ENCODE assay signal across 6 cellular contexts in genomic region chr6:31958412-31958740, GRCh38. TPM values are rescaled to one million over a fixed set of nuclear protein-coding genes. Genes with fewer than 3 reads are reported as not detected.
DNase-seq lines count a peak whose midpoint lies in the region; ATAC-seq, FAIRE-seq and TF ChIP-seq lines count a peak whose summit lies in the region.

No MANE protein-coding gene starts in this region.

- 0 out of 4 replicates have a peak, but pooled peaks of 1 of the 2 experiments have one; percentile 19 for TF ChIP-seq RAD21 in K562 (CRISPR knock-in tag; conservative IDR thresholded peaks at IDR 0.05 in 1 of 2, IDR thresholded peaks at IDR 0.05 in 1 of 2)

- H3K27ac Mint-ChIP-seq in nephron: peak overlapping the region; percentile 80 to 90 (median 86)

- under 1% methylated on average over 11 of the region's 11 CpGs for WGBS in K562 (ENCODE audit: insufficient coverage, low coverage, missing lambda C conversion rate)

- H3K9me3 Mint-ChIP-seq in nephron: no peaks in the 10 kb centered on the region

- peaks cover 4 to 17% of the 10 kb centered on the region in 2 experiments; a peak in 4 of 5 replicates for H3K4me1 ChIP-seq in K562 (replicated peaks in 1 of 2; ENCODE audit: control insufficient read depth in 2 of 2, insufficient read depth in 2 of 2, low read length in 2 of 2)

- CTCF ChIA-PET in K562 (lab: Yijun Ruan, JAX; ENCODE audit: low intra/inter-chr PET ratio): interaction anchor here (0.6 kb wide), 1 partner anchor 375 kb away, joined by 3 read pairs; no protein-coding TSS in a partner anchor

- peak overlapping the region; percentile 99 to 100 (median 99) for H3K4me3 Mint-ChIP-seq in nephron

- TF ChIP-seq CTCF in K562 (IDR thresholded peaks at IDR 0.05 in 2 of 3, conservative IDR thresholded peaks at IDR 0.05 in 1 of 3; ENCODE audit: insufficient read depth in 2 of 3, low read depth in 1 of 3, low read length in 3 of 3) (no peak), nephron (IDR thresholded peaks at IDR 0.05; ENCODE audit: unreplicated experiment in 3 of 3) (no peak)

- TF ChIP-seq EP300 in K562 (IDR thresholded peaks at IDR 0.05; ENCODE audit: low read length): no peak

- peaks cover 49% of the 10 kb centered on the region for H3K36me3 Mint-ChIP-seq in nephron (ENCODE audit: low read depth)

- TF ChIP-seq POLR2A in K562 (conservative IDR thresholded peaks at IDR 0.05): no peak

- no peaks in the 10 kb centered on the region for H3K9me3 ChIP-seq in K562 (replicated peaks; ENCODE audit: control insufficient read depth, insufficient read depth, low read depth, low read length)

- H3K79me2 ChIP-seq in K562 (ENCODE audit: control insufficient read depth, insufficient read depth, low read length): peaks cover 40% of the 10 kb centered on the region

- peak overlapping the region; percentile 97 for H3K4me3 ChIP-seq in K562

- H3K27me3 Mint-ChIP-seq in nephron (ENCODE audit: low read depth): no peaks in the 10 kb centered on the region

- ATAC-seq in HG02970 (IDR thresholded peaks at IDR 0.05; ENCODE audit: low FRiP score, unreplicated experiment) (peak; percentile 4), K562 (peak; percentile 12)

- peaks cover 74% of the 10 kb centered on the region for H3K36me3 ChIP-seq in K562 (ENCODE audit: control insufficient read depth, insufficient read depth, low read length)

- intact Hi-C loops in K562 (cut with micrococcal nuclease): loop anchor here (2.0 to 5.0 kb wide), 2 partner anchors 41 to 56 kb away; partner anchors contain the start of gene ZBTB12

- H2AFZ ChIP-seq in K562 (ENCODE audit: low read depth, low read length): peak overlapping the region; percentile 94

- H3K9me1 ChIP-seq in K562 (ENCODE audit: control insufficient read depth, insufficient read depth, low read length): no peaks in the 10 kb centered on the region

- H3K4me1 Mint-ChIP-seq in nephron: peaks cover 20% of the 10 kb centered on the region

- in situ Hi-C loops in K562 (cut with MboI): loop anchor here (10.0 kb wide), 1 partner anchor 86 kb away; no protein-coding TSS in a partner anchor

- H3K9ac ChIP-seq in K562 (ENCODE audit: insufficient read depth in 1 of 2, low read depth in 2 of 2, low read length in 2 of 2): peak overlapping the region; percentile 96 to 97

- H3K27ac ChIP-seq in K562 (ENCODE audit: extremely low read depth, low read depth, low read length): peak overlapping the region; percentile 87

- POLR2A ChIA-PET in K562 (lab: Yijun Ruan, JAX): interaction anchor here (0.6 to 4.8 kb wide), 6 partner anchors 9 to 306 kb away, joined by 3 to 74 read pairs (median 6); partner anchors contain the start of genes BAG6, CFB and DXO

- no TSS peak for BruUV-seq in K562 (replicated peaks; lab: Mats Ljungman, UMichigan)

- peak overlapping the region; percentile 100 for H3K4me2 ChIP-seq in K562 (ENCODE audit: insufficient read depth, low read length)

- no peaks in the 10 kb centered on the region for H4K20me1 ChIP-seq in K562 (replicated peaks; ENCODE audit: control insufficient read depth, insufficient read depth, low read length)

- no peak for FAIRE-seq in K562 (lab: Jason Lieb, UNC)

- DNase-seq in K562 (ENCODE audit: extremely low read depth in 1 of 4, low spot score in 3 of 4): peak in 1 of 4 experiments; percentile 62
- DNase-seq in NOMO-1 treated with DMSO at 0.1 percent for 48 hours (lab: John Stamatoyannopoulos, UW; ENCODE audit: unreplicated experiment): no peak
- DNase-seq in activated CD8-positive, alpha-beta memory T cell treated with anti-CD3 and anti-CD28 coated beads, Interleukin-2, amount 50 U/mL, for 48 hours: no peak
- DNase-seq in germinal center (ENCODE audit: low spot score): no peak

- no peaks in the 10 kb centered on the region for H3K27me3 ChIP-seq in K562 (ENCODE audit: control insufficient read depth in 2 of 2, insufficient read depth in 2 of 2, low read length in 2 of 2)

RNA-seq across cellular contexts. Expression of gene NELFE, which starts 0.4 kb away (rescaled TPM):
- 47.1 and 78.6 TPM in 2 replicates for total RNA-seq in K562 (2011; cell fraction: chromatin; rRNA removed; ENCODE audit: low replicate concordance)
- 45.5 and 59.2 TPM in 2 replicates for total RNA-seq in K562 (2011; cell fraction: nucleolus; rRNA removed)
- total RNA-seq in K562 (2011; cell fraction: nucleoplasm; rRNA removed): 52.1 and 52.4 TPM in 2 replicates
- 130 and 139 TPM in 2 replicates for total RNA-seq in K562 (2014; rRNA removed)
- total RNA-seq in K562 (2014; rRNA removed; fragmentation: Illumina TruSeq; extraction: Trizol): 76.2 and 86.2 TPM in 2 replicates
- total RNA-seq in K562 (2015; rRNA removed; fragmentation: Illumina TruSeq; extraction: Trizol): 108 and 110 TPM in 2 replicates
- total RNA-seq in K562 (2021): 87.6 and 91.5 TPM in 2 replicates
- polyA plus RNA-seq in K562 (2011; rRNA removed): 63.9 and 79.5 TPM in 2 replicates
- polyA plus RNA-seq in K562 (2011; cell fraction: cytosol; rRNA removed): 56.5 and 70.8 TPM in 2 replicates
- 100 and 111 TPM in 2 replicates for polyA plus RNA-seq in K562 (2011; cell fraction: nucleus; rRNA removed)
- 111 and 134 TPM in 2 replicates for polyA plus RNA-seq in K562 (2012)
- polyA plus RNA-seq in K562 (2014; fragmentation: Illumina TruSeq; extraction: Trizol): 148 and 154 TPM in 2 replicates
- polyA plus RNA-seq in K562 (2014; fragmentation: Nextera tagmentation; extraction: Ambion mirVana): 10 to 100 TPM; 15.2 to 18.1 TPM
- polyA plus RNA-seq in K562 (2014; rRNA removed): 143 and 157 TPM in 2 replicates
- 32.8 and 42.7 TPM in 2 replicates for polyA minus RNA-seq in K562 (2011; rRNA and poly(A)+ RNA removed)
- 38.1 and 40.2 TPM in 2 replicates for polyA minus RNA-seq in K562 (2011; cell fraction: cytosol; rRNA and poly(A)+ RNA removed)
- polyA minus RNA-seq in K562 (2011; cell fraction: nucleus; rRNA and poly(A)+ RNA removed): 26.9 and 38.8 TPM in 2 replicates

RNA-seq across cellular contexts. Expression of gene SKIC2, which starts 0.6 kb away (rescaled TPM):
- total RNA-seq in K562 (2011; cell fraction: chromatin; rRNA removed; ENCODE audit: low replicate concordance): 247 and 681 TPM in 2 replicates
- total RNA-seq in K562 (2011; cell fraction: nucleolus; rRNA removed): 350 and 365 TPM in 2 replicates
- 202 and 277 TPM in 2 replicates for total RNA-seq in K562 (2011; cell fraction: nucleoplasm; rRNA removed)
- 45.0 and 45.1 TPM in 2 replicates for total RNA-seq in K562 (2014; rRNA removed)
- 27.0 and 35.5 TPM in 2 replicates for total RNA-seq in K562 (2014; rRNA removed; fragmentation: Illumina TruSeq; extraction: Trizol)
- 33.6 and 34.5 TPM in 2 replicates for total RNA-seq in K562 (2015; rRNA removed; fragmentation: Illumina TruSeq; extraction: Trizol)
- total RNA-seq in K562 (2021): 88.4 and 94.6 TPM in 2 replicates
- 38.8 and 84.8 TPM in 2 replicates for polyA plus RNA-seq in K562 (2011; rRNA removed)
- polyA plus RNA-seq in K562 (2011; cell fraction: cytosol; rRNA removed): 32.7 and 35.6 TPM in 2 replicates
- 626 and 727 TPM in 2 replicates for polyA plus RNA-seq in K562 (2011; cell fraction: nucleus; rRNA removed)
- 63.3 and 102 TPM in 2 replicates for polyA plus RNA-seq in K562 (2012)
- 45.1 and 50.3 TPM in 2 replicates for polyA plus RNA-seq in K562 (2014; fragmentation: Illumina TruSeq; extraction: Trizol)
- 1 to 10 TPM; 3.3 to 7.8 TPM for polyA plus RNA-seq in K562 (2014; fragmentation: Nextera tagmentation; extraction: Ambion mirVana)
- polyA plus RNA-seq in K562 (2014; rRNA removed): 58.3 and 61.3 TPM in 2 replicates
- polyA minus RNA-seq in K562 (2011; rRNA and poly(A)+ RNA removed): 63.6 and 66.0 TPM in 2 replicates
- 45.1 and 49.1 TPM in 2 replicates for polyA minus RNA-seq in K562 (2011; cell fraction: cytosol; rRNA and poly(A)+ RNA removed)
- polyA minus RNA-seq in K562 (2011; cell fraction: nucleus; rRNA and poly(A)+ RNA removed): 128 and 164 TPM in 2 replicates

RNA-seq across cellular contexts. Expression of gene CFB, which starts 12.5 kb away (rescaled TPM):
- 0.88 and 2.0 TPM in 2 replicates for total RNA-seq in K562 (2011; cell fraction: chromatin; rRNA removed; ENCODE audit: low replicate concordance)
- total RNA-seq in K562 (2011; cell fraction: nucleolus; rRNA removed): 1.2 and 1.4 TPM in 2 replicates
- 0.95 TPM in 1 of 2 replicates, not detected in the other for total RNA-seq in K562 (2011; cell fraction: nucleoplasm; rRNA removed)
- not detected in 2 replicates for total RNA-seq in K562 (2014; rRNA removed)
- not detected in 2 replicates for total RNA-seq in K562 (2014; rRNA removed; fragmentation: Illumina TruSeq; extraction: Trizol)
- 0.22 TPM in 1 of 2 replicates, not detected in the other for total RNA-seq in K562 (2015; rRNA removed; fragmentation: Illumina TruSeq; extraction: Trizol)
- total RNA-seq in K562 (2021): 0.91 and 1.1 TPM in 2 replicates
- polyA plus RNA-seq in K562 (2011; rRNA removed): 0.20 and 0.21 TPM in 2 replicates
- polyA plus RNA-seq in K562 (2011; cell fraction: cytosol; rRNA removed): not detected in 2 replicates
- polyA plus RNA-seq in K562 (2011; cell fraction: nucleus; rRNA removed): 0.88 and 2.2 TPM in 2 replicates
- 0.69 and 1.1 TPM in 2 replicates for polyA plus RNA-seq in K562 (2012)
- polyA plus RNA-seq in K562 (2014; fragmentation: Illumina TruSeq; extraction: Trizol): 0.17 TPM in 1 of 2 replicates, not detected in the other
- polyA plus RNA-seq in K562 (2014; fragmentation: Nextera tagmentation; extraction: Ambion mirVana): under 1 TPM; 0.08 to 0.38 TPM
- polyA plus RNA-seq in K562 (2014; rRNA removed): 0.16 TPM in 1 of 2 replicates, not detected in the other
- polyA minus RNA-seq in K562 (2011; rRNA and poly(A)+ RNA removed): not detected in 2 replicates
- polyA minus RNA-seq in K562 (2011; cell fraction: cytosol; rRNA and poly(A)+ RNA removed): 0.48 and 4.1 TPM in 2 replicates
- 0.67 TPM in 1 of 2 replicates, not detected in the other for polyA minus RNA-seq in K562 (2011; cell fraction: nucleus; rRNA and poly(A)+ RNA removed)

RNA-seq across cellular contexts. Expression of gene DXO, which starts 13.6 kb away (rescaled TPM):
- 48.5 and 121 TPM in 2 replicates for total RNA-seq in K562 (2011; cell fraction: chromatin; rRNA removed; ENCODE audit: low replicate concordance)
- 102 and 121 TPM in 2 replicates for total RNA-seq in K562 (2011; cell fraction: nucleolus; rRNA removed)
- total RNA-seq in K562 (2011; cell fraction: nucleoplasm; rRNA removed): 59.5 and 73.2 TPM in 2 replicates
- total RNA-seq in K562 (2014; rRNA removed): 29.0 and 31.1 TPM in 2 replicates
- total RNA-seq in K562 (2014; rRNA removed; fragmentation: Illumina TruSeq; extraction: Trizol): 9.3 and 13.1 TPM in 2 replicates
- 18.6 and 19.4 TPM in 2 replicates for total RNA-seq in K562 (2015; rRNA removed; fragmentation: Illumina TruSeq; extraction: Trizol)
- total RNA-seq in K562 (2021): 27.6 and 28.5 TPM in 2 replicates
- 11.9 and 25.1 TPM in 2 replicates for polyA plus RNA-seq in K562 (2011; rRNA removed)
- 31.8 and 33.4 TPM in 2 replicates for polyA plus RNA-seq in K562 (2011; cell fraction: cytosol; rRNA removed)
- polyA plus RNA-seq in K562 (2011; cell fraction: nucleus; rRNA removed): 168 and 185 TPM in 2 replicates
- polyA plus RNA-seq in K562 (2012): 27.9 and 39.5 TPM in 2 replicates
- polyA plus RNA-seq in K562 (2014; fragmentation: Illumina TruSeq; extraction: Trizol): 30.4 and 31.8 TPM in 2 replicates
- 1 to 10 TPM; 6.4 to 7.3 TPM for polyA plus RNA-seq in K562 (2014; fragmentation: Nextera tagmentation; extraction: Ambion mirVana)
- polyA plus RNA-seq in K562 (2014; rRNA removed): 31.9 and 35.1 TPM in 2 replicates
- polyA minus RNA-seq in K562 (2011; rRNA and poly(A)+ RNA removed): 11.3 and 11.5 TPM in 2 replicates
- 9.3 and 12.2 TPM in 2 replicates for polyA minus RNA-seq in K562 (2011; cell fraction: cytosol; rRNA and poly(A)+ RNA removed)
- 38.9 and 52.6 TPM in 2 replicates for polyA minus RNA-seq in K562 (2011; cell fraction: nucleus; rRNA and poly(A)+ RNA removed)

RNA-seq across cellular contexts. Expression of gene C4A, which starts 23.5 kb away (rescaled TPM):
- total RNA-seq in K562 (2011; cell fraction: chromatin; rRNA removed; ENCODE audit: low replicate concordance): 26.8 and 57.5 TPM in 2 replicates
- 34.0 and 42.2 TPM in 2 replicates for total RNA-seq in K562 (2011; cell fraction: nucleolus; rRNA removed)
- 22.1 and 27.8 TPM in 2 replicates for total RNA-seq in K562 (2011; cell fraction: nucleoplasm; rRNA removed)
- 4.6 and 6.4 TPM in 2 replicates for total RNA-seq in K562 (2014; rRNA removed)
- 2.2 and 3.5 TPM in 2 replicates for total RNA-seq in K562 (2014; rRNA removed; fragmentation: Illumina TruSeq; extraction: Trizol)
- total RNA-seq in K562 (2015; rRNA removed; fragmentation: Illumina TruSeq; extraction: Trizol): 6.6 and 6.9 TPM in 2 replicates
- 7.6 and 9.3 TPM in 2 replicates for total RNA-seq in K562 (2021)
- polyA plus RNA-seq in K562 (2011; rRNA removed): 7.2 and 14.8 TPM in 2 replicates
- polyA plus RNA-seq in K562 (2011; cell fraction: cytosol; rRNA removed): 11.2 and 13.8 TPM in 2 replicates
- polyA plus RNA-seq in K562 (2011; cell fraction: nucleus; rRNA removed): 42.4 and 58.8 TPM in 2 replicates
- polyA plus RNA-seq in K562 (2012): 9.7 and 11.2 TPM in 2 replicates
- 5.0 and 6.5 TPM in 2 replicates for polyA plus RNA-seq in K562 (2014; fragmentation: Illumina TruSeq; extraction: Trizol)
- polyA plus RNA-seq in K562 (2014; fragmentation: Nextera tagmentation; extraction: Ambion mirVana): under 1 TPM; 0.27 to 0.50 TPM
- 6.1 and 7.2 TPM in 2 replicates for polyA plus RNA-seq in K562 (2014; rRNA removed)
- 5.8 and 10.2 TPM in 2 replicates for polyA minus RNA-seq in K562 (2011; rRNA and poly(A)+ RNA removed)
- polyA minus RNA-seq in K562 (2011; cell fraction: cytosol; rRNA and poly(A)+ RNA removed): 4.3 and 5.0 TPM in 2 replicates
- 12.0 and 25.4 TPM in 2 replicates for polyA minus RNA-seq in K562 (2011; cell fraction: nucleus; rRNA and poly(A)+ RNA removed)
